Comparison of ENCODE assay signal across 7 cellular contexts in genomic region chr19:23563326-23563725, GRCh38.
"Had no signal": no experiment of that assay in that cellular context is flagged by ENCODE, and none has a peak within 500 bp of the region (broad histone marks: within the 10 kb centered on the region; RNA-seq: fewer than 3 reads in every experiment).

No MANE protein-coding gene starts in this region.

- FAIRE-seq: H1, H54, HTR-8/SVneo had no signal

- ATAC-seq: GM23338 had no signal

- H2AFZ ChIP-seq: GM23338 had no signal

- DNase-seq: H9, HCEC 1CT, KBM-7 had no signal

- H3K4me2 ChIP-seq: GM23338 had no signal

- H3K4me3 ChIP-seq: GM23338 had no signal
